Comparison of ENCODE assay signal across 8 cellular contexts in the genomic region with DNA sequence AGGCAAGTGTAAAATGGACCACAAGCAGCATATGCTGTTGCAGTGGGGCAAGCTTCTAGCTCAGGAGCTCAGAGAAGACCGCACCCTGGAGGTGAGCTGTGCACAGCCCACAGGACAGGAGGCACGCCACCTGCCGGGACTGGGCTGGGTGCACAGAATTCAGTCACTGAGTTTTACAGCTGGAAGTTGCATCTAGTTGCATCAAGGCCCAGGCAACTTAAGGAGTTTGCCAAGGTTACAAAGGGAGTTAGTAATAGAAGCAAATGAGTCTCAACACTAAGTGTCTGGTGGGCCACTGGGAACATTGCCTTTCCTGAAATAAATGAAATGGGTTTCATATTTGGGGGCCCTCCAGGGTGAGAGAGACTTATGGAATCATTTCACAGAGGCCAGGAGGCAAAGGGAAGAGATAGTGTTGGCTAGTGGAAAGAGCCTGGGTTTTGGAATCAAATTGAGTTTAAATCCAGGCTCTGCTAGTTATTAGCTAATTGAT. TPM values are rescaled to one million over a fixed set of nuclear protein-coding genes. Genes with fewer than 3 reads are reported as not detected.
DNase-seq lines count a peak whose midpoint lies in the region; ATAC-seq, FAIRE-seq and TF ChIP-seq lines count a peak whose summit lies in the region.

No MANE protein-coding gene starts in this region.

- H3K9me2 ChIP-seq in PC-3 (replicated peaks; ENCODE audit: low read length): no peaks in the 10 kb centered on the region

- no peak overlapping the region for H3K4me3 Mint-ChIP-seq in activated naive CD4-positive, alpha-beta T cell treated with anti-CD3 and anti-CD28 coated beads, Interleukin-2, amount 50 U/mL, for 24 hours
- no peak overlapping the region for H3K4me3 Mint-ChIP-seq in activated naive CD4-positive, alpha-beta T cell treated with anti-CD3 and anti-CD28 coated beads, Interleukin-2, amount 10 ng/mL, durations not matched to agents 7 days and 5 days
- H3K4me3 Mint-ChIP-seq in naive thymus-derived CD8-positive, alpha-beta T cell: no peak overlapping the region

- no peaks in the 10 kb centered on the region for H3K27me3 ChIP-seq in PC-3 (ENCODE audit: low read length)

- H3K36me3 Mint-ChIP-seq in activated naive CD4-positive, alpha-beta T cell treated with anti-CD3 and anti-CD28 coated beads, Interleukin-2, amount 50 U/mL, for 24 hours: no peaks in the 10 kb centered on the region
- H3K36me3 Mint-ChIP-seq in activated naive CD4-positive, alpha-beta T cell treated with anti-CD3 and anti-CD28 coated beads, Interleukin-2, amount 10 ng/mL, durations not matched to agents 7 days and 5 days: no peaks in the 10 kb centered on the region
- no peaks in the 10 kb centered on the region for H3K36me3 Mint-ChIP-seq in naive thymus-derived CD8-positive, alpha-beta T cell

- peaks cover 2% of the 10 kb centered on the region for H3K27me3 Mint-ChIP-seq in activated naive CD4-positive, alpha-beta T cell treated with anti-CD3 and anti-CD28 coated beads, Interleukin-2, amount 50 U/mL, for 24 hours
- H3K27me3 Mint-ChIP-seq in activated naive CD4-positive, alpha-beta T cell treated with anti-CD3 and anti-CD28 coated beads, Interleukin-2, amount 10 ng/mL, durations not matched to agents 7 days and 5 days: peaks cover 4% of the 10 kb centered on the region
- peaks cover 0 to 9% (median 0%) of the 10 kb centered on the region in 5 donors for H3K27me3 Mint-ChIP-seq in naive thymus-derived CD8-positive, alpha-beta T cell

- peaks cover 19% of the 10 kb centered on the region for H3F3A ChIP-seq in PC-3 (ENCODE audit: low read length, unreplicated experiment)

- CTCF ChIA-PET in activated naive CD4-positive, alpha-beta T cell treated with anti-CD3 and anti-CD28 coated beads, Interleukin-2, amount 10 ng/mL, durations not matched to agents 7 days and 5 days (lab: Charles Lee): interaction anchor here (0.6 to 1.5 kb wide), 6 partner anchors 9 to 287 kb away, joined by 3 to 6 read pairs (median 4); no protein-coding TSS in a partner anchor
- CTCF ChIA-PET in PC-3 (lab: Charles Lee): interaction anchor here (0.6 to 1.5 kb wide), 10 partner anchors 17 to 314 kb away, joined by 3 to 9 read pairs (median 3); no protein-coding TSS in a partner anchor

- POLR2A ChIA-PET in PC-3 (lab: Charles Lee; ENCODE audit: unreplicated experiment): interaction anchor here (1.0 kb wide), 1 partner anchor 41 kb away, joined by 4 read pairs; no protein-coding TSS in a partner anchor
- POLR2A ChIA-PET in naive thymus-derived CD8-positive, alpha-beta T cell (lab: Charles Lee): no interaction called here

- H3K4me1 Mint-ChIP-seq in activated naive CD4-positive, alpha-beta T cell treated with anti-CD3 and anti-CD28 coated beads, Interleukin-2, amount 50 U/mL, for 24 hours: peaks cover 12% of the 10 kb centered on the region
- H3K4me1 Mint-ChIP-seq in activated naive CD4-positive, alpha-beta T cell treated with anti-CD3 and anti-CD28 coated beads, Interleukin-2, amount 10 ng/mL, durations not matched to agents 7 days and 5 days: peaks cover 10% of the 10 kb centered on the region
- H3K4me1 Mint-ChIP-seq in naive thymus-derived CD8-positive, alpha-beta T cell: peaks cover 0 to 3% (median under 1%) of the 10 kb centered on the region in 4 donors

- no peak for FAIRE-seq in urothelium cell line (lab: Jason Lieb, UNC)

- peaks cover 56% of the 10 kb centered on the region for H3K4me1 ChIP-seq in PC-3 (ENCODE audit: insufficient read depth, low read length)

- H4K20me1 ChIP-seq in PC-3 (ENCODE audit: low read length): no peaks in the 10 kb centered on the region

- H3K27ac ChIP-seq in PC-3 (ENCODE audit: low read length): peak overlapping the region; percentile 97

- H3K36me3 ChIP-seq in PC-3 (ENCODE audit: low read depth, low read length): no peaks in the 10 kb centered on the region

- no peak for DNase-seq in activated naive CD4-positive, alpha-beta T cell treated with anti-CD3 and anti-CD28 coated beads, Interleukin-2, amount 10 ng/mL, durations not matched to agents 7 days and 5 days
- DNase-seq in PC-3 (peak; percentile 89), fibroblast of gingiva (ENCODE audit: low read depth) (peak; percentile 60), urothelium cell line (ENCODE audit: low spot score) (peak; percentile 63)
- no peak for DNase-seq in effector CD4-positive, alpha-beta T cell
- DNase-seq in naive thymus-derived CD8-positive, alpha-beta T cell: no peak

- ATAC-seq in HG02759 (IDR thresholded peaks at IDR 0.05; ENCODE audit: unreplicated experiment): peak; percentile 60
- ATAC-seq in PC-3: peak; percentile 67
- no peak for ATAC-seq in naive thymus-derived CD8-positive, alpha-beta T cell

- H2AFZ ChIP-seq in PC-3 (ENCODE audit: low read length): peak overlapping the region; percentile 23; the same call in 1 of the 2 replicates

- H3K9me3 ChIP-seq in PC-3 (ENCODE audit: low read length): no peaks in the 10 kb centered on the region

- H3K9me3 Mint-ChIP-seq in activated naive CD4-positive, alpha-beta T cell treated with anti-CD3 and anti-CD28 coated beads, Interleukin-2, amount 50 U/mL, for 24 hours: no peaks in the 10 kb centered on the region
- no peaks in the 10 kb centered on the region for H3K9me3 Mint-ChIP-seq in activated naive CD4-positive, alpha-beta T cell treated with anti-CD3 and anti-CD28 coated beads, Interleukin-2, amount 10 ng/mL, durations not matched to agents 7 days and 5 days
- H3K9me3 Mint-ChIP-seq in naive thymus-derived CD8-positive, alpha-beta T cell: no peaks in the 10 kb centered on the region

- TF ChIP-seq CTCF in PC-3 (conservative IDR thresholded peaks at IDR 0.05; ENCODE audit: low read depth, low read length): peak; percentile 97

- peak overlapping the region; percentile 80 for H3K9ac ChIP-seq in PC-3 (ENCODE audit: low read length)

- H3K4me3 ChIP-seq in PC-3 (ENCODE audit: low read length): peak overlapping the region; percentile 47; the same call in 1 of the 2 replicates

- H3K4me2 ChIP-seq in PC-3 (ENCODE audit: low read length): peak overlapping the region; percentile 80

- peak overlapping the region; percentile 53 for H3K27ac Mint-ChIP-seq in activated naive CD4-positive, alpha-beta T cell treated with anti-CD3 and anti-CD28 coated beads, Interleukin-2, amount 50 U/mL, for 24 hours
- H3K27ac Mint-ChIP-seq in activated naive CD4-positive, alpha-beta T cell treated with anti-CD3 and anti-CD28 coated beads, Interleukin-2, amount 10 ng/mL, durations not matched to agents 7 days and 5 days: no peak overlapping the region
- H3K27ac Mint-ChIP-seq in naive thymus-derived CD8-positive, alpha-beta T cell: no peak overlapping the region

- no peaks in the 10 kb centered on the region for H3K79me2 ChIP-seq in PC-3 (ENCODE audit: low read length)

- no TSS peak for BruUV-seq in PC-3 (replicated peaks; lab: Mats Ljungman, UMichigan)

- intact Hi-C loops in PC-3 (cut with micrococcal nuclease): loop anchor here (1.0 kb wide), 2 partner anchors 28 to 55 kb away; no protein-coding TSS in a partner anchor

RNA-seq across cellular contexts. Expression of a gene that starts 36.0 kb away (rescaled TPM):
- 7.3 and 7.6 TPM in 2 replicates for total RNA-seq in PC-3 (2014; rRNA removed)
- total RNA-seq in naive thymus-derived CD8-positive, alpha-beta T cell: not detected
- not detected for polyA plus RNA-seq in naive thymus-derived CD8-positive, alpha-beta T cell

Comparison
In these comparisons a context has a peak if more than half of its experiments do, and no peak if none do; other contexts are left out.
1. DNase-seq: peak in PC-3 (single experiment), fibroblast of gingiva (single experiment) and urothelium cell line (single experiment); none in activated naive CD4-positive, alpha-beta T cell treated with anti-CD3 and anti-CD28 coated beads, Interleukin-2, amount 10 ng/mL, durations not matched to agents 7 days and 5 days (single experiment), effector CD4-positive, alpha-beta T cell (single experiment) and naive thymus-derived CD8-positive, alpha-beta T cell (0 of 10).
2. ATAC-seq: peak in HG02759 (single experiment) and PC-3 (single experiment); none in naive thymus-derived CD8-positive, alpha-beta T cell (0 of 2).